In genomic region chr12:53051058-53051880, GRCh38 we compare ENCODE assay signal across 9 cellular contexts. TPM values are rescaled to one million over a fixed set of nuclear protein-coding genes. Genes with fewer than 3 reads are reported as not detected.
DNase-seq lines count a peak whose midpoint lies in the region; ATAC-seq and TF ChIP-seq lines count a peak whose summit lies in the region.
"Had no signal": no experiment of that assay in that cellular context is flagged by ENCODE, and none has a peak within 500 bp of the region (broad histone marks: within the 10 kb centered on the region; RNA-seq: fewer than 3 reads in every experiment).

No MANE protein-coding gene starts in this region.

- ATAC-seq in psoas muscle = peak; percentile 18 to 50 (median 38)
- no peak for ATAC-seq in HG03159 (IDR thresholded peaks at IDR 0.05; ENCODE audit: unreplicated experiment)

- peaks cover 64% of the 10 kb centered on the region for H3K4me1 ChIP-seq in psoas muscle

- 2 to 6% (median 5%) methylated on average over 11 of the region's 11 CpGs for WGBS in psoas muscle, 3 donors

- no peaks in the 10 kb centered on the region for H3K9me3 ChIP-seq in psoas muscle

- in situ Hi-C loops in G401 (cut with HindIII; ENCODE audit: low sequenced_read_pairs) = no loop called here

- H3K27me3 ChIP-seq in psoas muscle (ENCODE audit: insufficient read depth in 3 of 3, low read length in 2 of 3) = no peaks in the 10 kb centered on the region

- DNase-seq in G401 (ENCODE audit: low spot score) (peak; percentile 59), cardiac septum (ENCODE audit: low spot score) (peak; percentile 87), psoas muscle (peak; percentile 84 to 95), NOMO-1 (lab: John Stamatoyannopoulos, UW; ENCODE audit: unreplicated experiment in 2 of 2) (no peak)
- no peak for DNase-seq in stimulated activated CD4-positive, alpha-beta T cell treated with anti-CD3 and anti-CD28 coated beads, Interleukin-4, amount 100 ng/mL, for 24 hours
- no peak for DNase-seq in stimulated activated CD8-positive, alpha-beta memory T cell treated with anti-CD3 and anti-CD28 coated beads, Interleukin-4, amount 100 ng/mL, for 48 hours

- intact Hi-C loops in cardiac septum (cut with DNase I) (loop anchor here (1.0 kb wide), 1 partner anchor 45 kb away; the partner anchor contains the start of gene EIF4B), psoas muscle (cut with DNase I) (no loop called here)

- H3K27ac ChIP-seq in VCaP = peak overlapping the region; percentile 95
- peak overlapping the region; percentile 97 for H3K27ac ChIP-seq in psoas muscle

- peaks cover 0 to 17% of the 10 kb centered on the region in 2 donors for H3K36me3 ChIP-seq in psoas muscle (ENCODE audit: insufficient read depth in 1 of 2, low read depth in 1 of 2)

- TF ChIP-seq CTCF in VCaP (conservative IDR thresholded peaks at IDR 0.05) (no peak), psoas muscle (IDR thresholded peaks at IDR 0.05) (peak; percentile 30)

- peak overlapping the region; percentile 86 for H3K4me3 ChIP-seq in psoas muscle

RNA-seq across cellular contexts. Expression of gene TNS2, which starts 1.4 kb away (rescaled TPM):
- 13.7 and 21.0 TPM in 2 replicates for total RNA-seq in G401 (2014; rRNA removed; shearing (Covaris generic))
- 99.3 TPM for total RNA-seq in cardiac septum
- 100 to 1,000 TPM in 1 of 4 donors, 10 to 100 TPM in 3; 39.4 to 132 (median 70.7) TPM for total RNA-seq in psoas muscle
- polyA plus RNA-seq in psoas muscle = 10 to 100 TPM; 37.7 to 48.9 (median 47.1) TPM

RNA-seq across cellular contexts. Expression of gene SPRYD3, which starts 27.9 kb away (rescaled TPM):
- total RNA-seq in G401 (2014; rRNA removed; shearing (Covaris generic)) = 16.7 and 21.4 TPM in 2 replicates
- total RNA-seq in cardiac septum (63.5 TPM), psoas muscle (10 to 100 TPM; 19.7 to 22.6 (median 21.7) TPM)
- polyA plus RNA-seq in psoas muscle = 10 to 100 TPM; 16.5 to 49.1 (median 34.2) TPM

RNA-seq across cellular contexts. Expression of gene EIF4B, which starts 45.0 kb away (rescaled TPM):
- 1,115 and 1,229 TPM in 2 replicates for total RNA-seq in G401 (2014; rRNA removed; shearing (Covaris generic))
- total RNA-seq in cardiac septum (324 TPM), psoas muscle (100 to 1,000 TPM; 565 to 669 (median 617) TPM)
- polyA plus RNA-seq in psoas muscle = 100 to 1,000 TPM; 150 to 304 (median 207) TPM

RNA-seq across cellular contexts. Expression of gene IGFBP6, which starts 46.2 kb away (rescaled TPM):
- 29.3 and 50.2 TPM in 2 replicates for total RNA-seq in G401 (2014; rRNA removed; shearing (Covaris generic))
- total RNA-seq in cardiac septum (42.3 TPM), psoas muscle (10 to 100 TPM in 3 of 4 donors, 1 to 10 TPM in 1; 6.4 to 21.3 (median 18.1) TPM)
- polyA plus RNA-seq in psoas muscle = 10 to 100 TPM; 23.9 to 27.0 (median 25.5) TPM

RNA-seq across cellular contexts. Expression of gene SOAT2, which starts 52.0 kb away (rescaled TPM):
- total RNA-seq in G401 (2014; rRNA removed; shearing (Covaris generic)) = not detected in 2 replicates
- total RNA-seq in cardiac septum (not detected), psoas muscle (not detected)
- under 1 TPM; 0.05 to 0.07 (median 0.07) TPM for polyA plus RNA-seq in psoas muscle
- total RNA-seq: kidney epithelial cell had no signal

Comparison
In these comparisons a context has a peak if more than half of its experiments do, and no peak if none do; other contexts are left out.
1. DNase-seq: peak in G401 (single experiment), cardiac septum (single experiment) and psoas muscle (2 of 2); none in NOMO-1 (0 of 2), stimulated activated CD4-positive, alpha-beta T cell treated with anti-CD3 and anti-CD28 coated beads, Interleukin-4, amount 100 ng/mL, for 24 hours (single experiment) and stimulated activated CD8-positive, alpha-beta memory T cell treated with anti-CD3 and anti-CD28 coated beads, Interleukin-4, amount 100 ng/mL, for 48 hours (single experiment).